In the genomic region with DNA sequence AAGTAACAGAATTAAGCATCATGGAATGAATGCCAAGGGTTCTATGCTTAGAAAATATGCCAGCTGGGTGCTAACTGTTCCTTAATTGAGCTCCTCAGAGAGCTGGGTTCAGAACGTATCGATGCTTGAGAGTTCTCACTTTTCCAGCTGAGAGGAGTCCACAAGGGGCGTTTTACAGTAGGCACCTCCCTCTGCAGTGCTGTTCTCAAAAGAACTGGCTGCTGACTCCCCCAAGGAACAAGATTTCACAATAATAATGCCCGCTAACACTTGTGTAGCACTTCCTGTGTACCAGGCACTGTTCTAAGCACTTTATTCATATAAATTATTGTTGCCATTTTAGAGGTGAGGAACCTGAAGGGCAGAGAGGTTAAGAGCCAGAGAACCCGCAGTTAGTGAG, we compare ENCODE assay signal across 28 cellular contexts. TPM values are rescaled to one million over a fixed set of nuclear protein-coding genes. Genes with fewer than 3 reads are reported as not detected.
DNase-seq lines count a peak whose midpoint lies in the region; ATAC-seq and TF ChIP-seq lines count a peak whose summit lies in the region.
"Had no signal": no experiment of that assay in that cellular context is flagged by ENCODE, and none has a peak within 500 bp of the region (broad histone marks: within the 10 kb centered on the region; RNA-seq: fewer than 3 reads in every experiment).

No MANE protein-coding gene starts in this region.

- peaks cover 7% of the 10 kb centered on the region; the same call in 1 of the 2 replicates for H3K4me1 Mint-ChIP-seq in WTC11
- H3K4me1 Mint-ChIP-seq: activated naive CD8-positive, alpha-beta T cell treated with anti-CD3 and anti-CD28 coated beads, Interleukin-2, amount 50 U/mL, for 24 hours; brain had no signal

- H3K79me2 ChIP-seq in osteoblast (ENCODE audit: insufficient read depth, low read length) (no peaks in the 10 kb centered on the region), trophoblast cell (ENCODE audit: control insufficient read depth, insufficient read depth, low read length, poor library complexity) (no peaks in the 10 kb centered on the region)

- no peak overlapping the region for H4K91ac ChIP-seq in trophoblast cell (ENCODE audit: low read depth, low read length)

- no peak overlapping the region for H4K8ac ChIP-seq in trophoblast cell (ENCODE audit: low read depth, low read length)

- no peaks in the 10 kb centered on the region for H3K36me3 Mint-ChIP-seq in WTC11
- H3K36me3 Mint-ChIP-seq: brain, natural killer cell had no signal

- no peaks in the 10 kb centered on the region for H4K20me1 ChIP-seq in osteoblast (ENCODE audit: insufficient read depth, low read length)

- no peak for TF ChIP-seq CTCF in HL-60 (IDR thresholded peaks at IDR 0.05; ENCODE audit: insufficient read depth, low read length)
- TF ChIP-seq CTCF in WTC11 (IDR thresholded peaks at IDR 0.05) = no peak
- TF ChIP-seq CTCF in osteoblast (IDR thresholded peaks at IDR 0.05; ENCODE audit: extremely low read depth, low read depth, low read length) = no peak

- H3K27me3 ChIP-seq in HL-60 (ENCODE audit: insufficient read depth, poor library complexity, severe bottlenecking) = no peaks in the 10 kb centered on the region
- H3K27me3 ChIP-seq in osteoblast (ENCODE audit: insufficient read depth, low read length) = no peaks in the 10 kb centered on the region
- H3K27me3 ChIP-seq in trophoblast cell (ENCODE audit: insufficient read depth, low read length) = no peaks in the 10 kb centered on the region
- H3K27me3 ChIP-seq: gastrocnemius medialis, pancreas, right atrium auricular region had no signal

- H3K4me3 ChIP-seq in HL-60 (replicated peaks; ENCODE audit: insufficient read depth, low read length) (0 out of 2 replicates have a peak overlapping the region, but pooled peaks have one; percentile 7), osteoblast (ENCODE audit: insufficient read depth, low read length) (no peak overlapping the region), trophoblast cell (ENCODE audit: low read depth, low read length) (no peak overlapping the region)
- H3K4me3 ChIP-seq: gastrocnemius medialis, pancreas, right atrium auricular region had no signal

- no peak overlapping the region for H4K12ac ChIP-seq in trophoblast cell (ENCODE audit: low read depth, low read length)

- no peak overlapping the region for H2BK120ac ChIP-seq in trophoblast cell (ENCODE audit: insufficient read depth, low read length, poor library complexity)

- no peak overlapping the region for H2BK12ac ChIP-seq in trophoblast cell (ENCODE audit: low read length)

- peak overlapping the region; percentile 76 for H2AFZ ChIP-seq in osteoblast (ENCODE audit: low read length)
- no peak overlapping the region for H2AFZ ChIP-seq in trophoblast cell (ENCODE audit: insufficient read depth, low read length, poor library complexity)

- no peak overlapping the region for H3K18ac ChIP-seq in trophoblast cell (ENCODE audit: low read length)

- H3K79me1 ChIP-seq in trophoblast cell (ENCODE audit: low read length) = no peaks in the 10 kb centered on the region

- H3K14ac ChIP-seq in trophoblast cell (ENCODE audit: low read length) = no peak overlapping the region

- no peaks in the 10 kb centered on the region for H3K9me3 ChIP-seq in osteoblast (ENCODE audit: low read depth, low read length)
- no peaks in the 10 kb centered on the region for H3K9me3 ChIP-seq in trophoblast cell (ENCODE audit: insufficient read depth, low read depth, low read length)
- H3K9me3 ChIP-seq: gastrocnemius medialis, pancreas, right atrium auricular region had no signal

- H3K27me3 Mint-ChIP-seq in WTC11 (ENCODE audit: low read depth) = no peaks in the 10 kb centered on the region
- H3K27me3 Mint-ChIP-seq: activated CD8-positive, alpha-beta T cell treated with anti-CD3 and anti-CD28 coated beads for 36 hours had no signal

- no peak overlapping the region for H2BK5ac ChIP-seq in trophoblast cell (ENCODE audit: low read depth, low read length, poor library complexity)

- POLR2A ChIA-PET in WTC11 (lab: Charles Lee) = no interaction called here

- CTCF ChIA-PET in WTC11 (lab: Charles Lee) = interaction anchor here (0.5 kb wide), 1 partner anchor 518 kb away, joined by 3 read pairs; no protein-coding TSS in a partner anchor

- H3K4ac ChIP-seq in trophoblast cell (ENCODE audit: low read depth, low read length) = no peak overlapping the region

- DNase-seq in HL-60 (ENCODE audit: low read depth in 1 of 2, low spot score in 1 of 2) (peak; percentile 71 to 76), NCI-H69 (lab: John Stamatoyannopoulos, UW) (peak; percentile 12), WTC11 (ENCODE audit: low spot score) (no peak), osteoblast (ENCODE audit: insufficient read length, low spot score, missing footprints) (no peak), trophoblast cell (no peak), AG08396 (ENCODE audit: low spot score) (no peak), left lobe of liver (ENCODE audit: low spot score) (no peak)
- DNase-seq: activated CD4-positive, alpha-beta T cell treated with anti-CD3 and anti-CD28 coated beads for 1 hour; activated CD8-positive, alpha-beta T cell treated with anti-CD3 and anti-CD28 coated beads for 36 hours; activated effector memory CD4-positive, alpha-beta T cell treated with Interleukin-2 at 50 U/mL for 16 hours; activated naive CD8-positive, alpha-beta T cell treated with anti-CD3 and anti-CD28 coated beads, Interleukin-2, amount 50 U/mL, for 24 hours; effector CD8-positive, alpha-beta T cell; gastrocnemius medialis; hypothalamus; natural killer cell; NCI-H1105; NCI-H2081 treated with DMSO at 0.1 percent for 48 hours; NCI-H446; pancreas; SHP77 treated with DMSO at 0.1 percent for 48 hours; stimulated activated CD4-positive, alpha-beta T cell treated with anti-CD3 and anti-CD28 coated beads, Interleukin-4, amount 100 ng/mL, for 1 hour; stimulated activated naive CD4-positive, alpha-beta T cell; T-helper 1 cell had no signal

- peak; percentile 60 for ATAC-seq in WTC11
- no peak for ATAC-seq in left lobe of liver
- ATAC-seq: activated CD8-positive, alpha-beta T cell treated with anti-CD3 and anti-CD28 coated beads for 36 hours; activated naive CD8-positive, alpha-beta T cell treated with anti-CD3 and anti-CD28 coated beads, Interleukin-2, amount 50 U/mL, for 24 hours; gastrocnemius medialis; natural killer cell; pancreas had no signal

- H3K27ac ChIP-seq in HL-60 (replicated peaks) = peak overlapping the region; percentile 48
- H3K27ac ChIP-seq in osteoblast (ENCODE audit: low read depth, low read length) = no peak overlapping the region
- H3K27ac ChIP-seq in trophoblast cell (ENCODE audit: low read depth, low read length) = no peak overlapping the region
- H3K27ac ChIP-seq: gastrocnemius medialis, KMS-11, pancreas, right atrium auricular region had no signal

- H3K27ac Mint-ChIP-seq in WTC11 = no peak overlapping the region; the same call in 1 of the 2 replicates
- H3K27ac Mint-ChIP-seq: activated CD8-positive, alpha-beta T cell treated with anti-CD3 and anti-CD28 coated beads for 36 hours; activated naive CD8-positive, alpha-beta T cell treated with anti-CD3 and anti-CD28 coated beads, Interleukin-2, amount 50 U/mL, for 24 hours; brain; natural killer cell had no signal

- H3K4me3 Mint-ChIP-seq in WTC11 = no peak overlapping the region
- H3K4me3 Mint-ChIP-seq: activated CD8-positive, alpha-beta T cell treated with anti-CD3 and anti-CD28 coated beads for 36 hours; activated naive CD8-positive, alpha-beta T cell treated with anti-CD3 and anti-CD28 coated beads, Interleukin-2, amount 50 U/mL, for 24 hours; brain; natural killer cell had no signal

- H3K9ac ChIP-seq in trophoblast cell (ENCODE audit: low read length) = no peak overlapping the region
- H3K9ac ChIP-seq: KMS-11 had no signal

- H3K36me3 ChIP-seq in osteoblast (ENCODE audit: insufficient read depth, low read length) (no peaks in the 10 kb centered on the region), trophoblast cell (ENCODE audit: control insufficient read depth in 1 of 2, insufficient read depth in 2 of 2, low read length in 2 of 2) (no peaks in the 10 kb centered on the region)
- H3K36me3 ChIP-seq: gastrocnemius medialis, pancreas, right atrium auricular region had no signal

- H3K23ac ChIP-seq in trophoblast cell (ENCODE audit: low read length) = no peak overlapping the region

- H3K4me1 ChIP-seq in osteoblast (ENCODE audit: insufficient read depth, low read length) = peaks cover 4% of the 10 kb centered on the region
- peaks cover 2 to 4% of the 10 kb centered on the region in 2 experiments for H3K4me1 ChIP-seq in trophoblast cell (ENCODE audit: control insufficient read depth in 1 of 2, insufficient read depth in 2 of 2, low read length in 2 of 2)
- H3K4me1 ChIP-seq: gastrocnemius medialis, pancreas, right atrium auricular region had no signal

- no CpG with 5 or more reads among the region's 5 CpGs for WGBS in trophoblast cell (ENCODE audit: extremely low coverage, insufficient coverage, insufficient read length)

- H3K4me2 ChIP-seq in osteoblast (ENCODE audit: insufficient read depth, low read length) = no peak overlapping the region
- H3K4me2 ChIP-seq in trophoblast cell (ENCODE audit: low read length) = no peak overlapping the region
- H3K4me2 ChIP-seq: KMS-11 had no signal

- no peaks in the 10 kb centered on the region for H3K9me3 Mint-ChIP-seq in WTC11
- H3K9me3 Mint-ChIP-seq: activated CD8-positive, alpha-beta T cell treated with anti-CD3 and anti-CD28 coated beads for 36 hours; activated naive CD8-positive, alpha-beta T cell treated with anti-CD3 and anti-CD28 coated beads, Interleukin-2, amount 50 U/mL, for 24 hours; brain; natural killer cell had no signal

- H2AK5ac ChIP-seq in trophoblast cell (ENCODE audit: low read length) = no peak overlapping the region

RNA-seq across cellular contexts. Expression of a gene that starts 18.1 kb away (rescaled TPM):
- total RNA-seq in WTC11 (2021) = 33.5 to 33.9 TPM (median 33.6 TPM) in 3 replicates
- 43.6 and 49.6 TPM in 2 replicates for total RNA-seq in osteoblast
- 24.7 and 25.5 TPM in 2 replicates for polyA plus RNA-seq in trophoblast cell (2013)
- 2.0 TPM for total RNA-seq in left lobe of liver

RNA-seq across cellular contexts. Expression of a gene that starts 37.1 kb away (rescaled TPM):
- not detected in 3 replicates for total RNA-seq in WTC11 (2021)
- total RNA-seq in osteoblast = 1.1 and 2.1 TPM in 2 replicates
- 0.06 and 0.07 TPM in 2 replicates for polyA plus RNA-seq in trophoblast cell (2013)
- total RNA-seq in left lobe of liver = not detected
- total RNA-seq: activated CD8-positive, alpha-beta T cell treated with anti-CD3 and anti-CD28 coated beads for 36 hours; H4; HT-29 had no signal

Comparison
In these comparisons a context has a peak if more than half of its experiments do, and no peak if none do; other contexts are left out.
1. DNase-seq: peak in HL-60 (2 of 2) and NCI-H69 (single experiment); none in WTC11 (single experiment), osteoblast (single experiment), trophoblast cell (0 of 2), AG08396 (single experiment) and left lobe of liver (single experiment).
2. RNA of a gene that starts 18.1 kb away (total RNA-seq): 43.6 to 49.6 TPM in osteoblast and 33.5 to 33.9 TPM in WTC11; 2.0 TPM in left lobe of liver (single experiment); every median in the first group is over 10 times any median in the second.